Comparison of ENCODE assay signal across 15 cellular contexts in the genomic region with DNA sequence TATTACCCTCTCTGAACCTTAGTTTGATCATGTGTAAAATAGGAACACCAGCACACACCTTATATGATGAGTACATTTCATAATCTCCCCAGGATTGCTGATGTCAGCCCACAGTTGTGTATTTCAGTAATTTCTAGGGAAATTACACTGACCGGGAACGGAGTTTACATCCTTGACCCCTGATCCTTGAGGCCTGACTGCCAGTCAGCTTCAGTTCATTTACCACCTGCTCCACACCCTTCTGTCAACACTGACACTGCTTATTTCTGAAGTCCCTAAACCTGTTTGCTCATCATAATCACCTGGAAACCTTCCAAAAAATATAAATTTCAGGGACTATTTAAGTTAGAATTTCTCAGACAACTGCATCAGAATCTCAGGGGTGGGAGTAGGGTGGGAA.
"Had no signal": no experiment of that assay in that cellular context is flagged by ENCODE, and none has a peak within 500 bp of the region (broad histone marks: within the 10 kb centered on the region; RNA-seq: fewer than 3 reads in every experiment).

No MANE protein-coding gene starts in this region.

- DNase-seq: activated CD4-positive, alpha-beta T cell treated with anti-CD3 and anti-CD28 coated beads, Interleukin-2, amount 10 ng/mL, durations not matched to agents 7 days and 5 days; activated CD8-positive, alpha-beta memory T cell treated with anti-CD3 and anti-CD28 coated beads for 24 hours; activated naive CD8-positive, alpha-beta T cell treated with anti-CD3 and anti-CD28 coated beads, Interleukin-2, amount 10 ng/mL, durations not matched to agents 7 days and 5 days; effector memory CD8-positive, alpha-beta T cell; head of caudate nucleus; immature natural killer cell; spleen; upper lobe of left lung had no signal

- H3K9me3 Mint-ChIP-seq: activated CD4-positive, alpha-beta T cell treated with anti-CD3 and anti-CD28 coated beads, Interleukin-2, amount 10 ng/mL, durations not matched to agents 7 days and 5 days; activated naive CD8-positive, alpha-beta T cell treated with anti-CD3 and anti-CD28 coated beads, Interleukin-2, amount 10 ng/mL, durations not matched to agents 7 days and 5 days; dendritic cell treated with granulocyte-macrophage colony-stimulating factor and Interleukin-4, amounts not matched to agents 40 ng/mL and 50 ng/mL, for 4 days; stimulated activated naive CD8-positive, alpha-beta T cell treated with anti-CD3 and anti-CD28 coated beads, Interleukin-15, Interleukin-2, amounts not matched to agents 100 ng/mL and 50 ng/mL, for 24 hours had no signal

- H3K36me3 Mint-ChIP-seq: activated naive CD8-positive, alpha-beta T cell treated with anti-CD3 and anti-CD28 coated beads, Interleukin-2, amount 10 ng/mL, durations not matched to agents 7 days and 5 days; immature natural killer cell; mesothelial cell of epicardium had no signal

- ATAC-seq: effector memory CD8-positive, alpha-beta T cell; sciatic nerve had no signal

- H3K4me1 Mint-ChIP-seq: activated CD4-positive, alpha-beta T cell treated with anti-CD3 and anti-CD28 coated beads, Interleukin-2, amount 10 ng/mL, durations not matched to agents 7 days and 5 days; activated naive CD8-positive, alpha-beta T cell treated with anti-CD3 and anti-CD28 coated beads, Interleukin-2, amount 10 ng/mL, durations not matched to agents 7 days and 5 days; immature natural killer cell; mesothelial cell of epicardium; neural crest cell had no signal

- H3K4me1 ChIP-seq: spleen, suprapubic skin, upper lobe of left lung had no signal

- H3K27ac Mint-ChIP-seq: activated CD4-positive, alpha-beta T cell treated with anti-CD3 and anti-CD28 coated beads, Interleukin-2, amount 10 ng/mL, durations not matched to agents 7 days and 5 days; activated naive CD8-positive, alpha-beta T cell treated with anti-CD3 and anti-CD28 coated beads, Interleukin-2, amount 10 ng/mL, durations not matched to agents 7 days and 5 days; dendritic cell treated with granulocyte-macrophage colony-stimulating factor and Interleukin-4, amounts not matched to agents 40 ng/mL and 50 ng/mL, for 4 days; effector memory CD8-positive, alpha-beta T cell; immature natural killer cell; mesothelial cell of epicardium; stimulated activated naive CD8-positive, alpha-beta T cell treated with anti-CD3 and anti-CD28 coated beads, Interleukin-15, Interleukin-2, amounts not matched to agents 100 ng/mL and 50 ng/mL, for 24 hours had no signal

- H3K9me3 ChIP-seq: spleen, suprapubic skin, upper lobe of left lung had no signal

- H3K27me3 ChIP-seq: spleen, suprapubic skin, upper lobe of left lung had no signal

- H3K4me3 ChIP-seq: spleen, suprapubic skin, upper lobe of left lung had no signal

- H3K27me3 Mint-ChIP-seq: activated CD4-positive, alpha-beta T cell treated with anti-CD3 and anti-CD28 coated beads, Interleukin-2, amount 10 ng/mL, durations not matched to agents 7 days and 5 days; activated naive CD8-positive, alpha-beta T cell treated with anti-CD3 and anti-CD28 coated beads, Interleukin-2, amount 10 ng/mL, durations not matched to agents 7 days and 5 days; dendritic cell treated with granulocyte-macrophage colony-stimulating factor and Interleukin-4, amounts not matched to agents 40 ng/mL and 50 ng/mL, for 4 days had no signal

- H3K27ac ChIP-seq: epithelial cell of prostate, spleen, suprapubic skin, upper lobe of left lung had no signal

- H3K36me3 ChIP-seq: spleen, suprapubic skin, upper lobe of left lung had no signal

- H3K4me3 Mint-ChIP-seq: activated CD4-positive, alpha-beta T cell treated with anti-CD3 and anti-CD28 coated beads, Interleukin-2, amount 10 ng/mL, durations not matched to agents 7 days and 5 days; activated naive CD8-positive, alpha-beta T cell treated with anti-CD3 and anti-CD28 coated beads, Interleukin-2, amount 10 ng/mL, durations not matched to agents 7 days and 5 days; dendritic cell treated with granulocyte-macrophage colony-stimulating factor and Interleukin-4, amounts not matched to agents 40 ng/mL and 50 ng/mL, for 4 days; effector memory CD8-positive, alpha-beta T cell; immature natural killer cell; mesothelial cell of epicardium; neural crest cell; stimulated activated naive CD8-positive, alpha-beta T cell treated with anti-CD3 and anti-CD28 coated beads, Interleukin-15, Interleukin-2, amounts not matched to agents 100 ng/mL and 50 ng/mL, for 24 hours had no signal
